In genomic region chrX:47556045-47556623, GRCh38 we compare ENCODE assay signal across 8 cellular contexts. TPM values are rescaled to one million over a fixed set of nuclear protein-coding genes. Genes with fewer than 3 reads are reported as not detected.
DNase-seq lines count a peak whose midpoint lies in the region; ATAC-seq, FAIRE-seq and TF ChIP-seq lines count a peak whose summit lies in the region.

No MANE protein-coding gene starts in this region.

- no peak for TF ChIP-seq CTCF in WI38 (IDR thresholded peaks at IDR 0.05; ENCODE audit: low read depth, low read length)

- peak overlapping the region; percentile 85 to 96 (median 93) for H3K4me3 Mint-ChIP-seq in immature natural killer cell

- H3K4me3 ChIP-seq in WI38 (ENCODE audit: low read depth, low read length), result peak overlapping the region; percentile 51

- peak overlapping the region; percentile 94 for H3K27ac ChIP-seq in caudate nucleus (ENCODE audit: low read depth, low read length)

- peak; percentile 75; the same call in 1 of the 2 replicates for TF ChIP-seq POLR2A in GM12892 (IDR thresholded peaks at IDR 0.05; ENCODE audit: low read depth, low read length)

- H3K4me1 Mint-ChIP-seq in immature natural killer cell, result peaks cover 18 to 25% of the 10 kb centered on the region in 2 donors

- DNase-seq in GM12892 (ENCODE audit: insufficient read length), result peak; percentile 52
- peak; percentile 77 for DNase-seq in NCI-H1694 treated with DMSO at 0.1 percent for 48 hours (lab: John Stamatoyannopoulos, UW)
- peak; percentile 37 to 96 (median 86) for DNase-seq in caudate nucleus (lab: John Stamatoyannopoulos, UW)
- peak; percentile 82 to 85 (median 85) for DNase-seq in immature natural killer cell
- peak; percentile 69 for DNase-seq in smooth muscle cell of the brain vasculature (ENCODE audit: low read depth, low spot score)
- DNase-seq in NCI-H187 treated with DMSO at 0.1 percent for 48 hours (lab: John Stamatoyannopoulos, UW), result no peak

- peaks cover 0 to 4% (median 0%) of the 10 kb centered on the region in 3 donors for H3K36me3 Mint-ChIP-seq in immature natural killer cell

- peak; percentile 80 for FAIRE-seq in GM12892 (lab: Jason Lieb, UNC)

- ATAC-seq in HG02763 (IDR thresholded peaks at IDR 0.05; ENCODE audit: unreplicated experiment), result peak; percentile 92

- H3K9me3 Mint-ChIP-seq in immature natural killer cell, result no peaks in the 10 kb centered on the region

- peaks cover 9 to 16% (median 9%) of the 10 kb centered on the region in 3 donors for H3K27me3 Mint-ChIP-seq in immature natural killer cell (ENCODE audit: low read depth in 3 of 3)

- peak overlapping the region; percentile 91 to 97 (median 96) for H3K27ac Mint-ChIP-seq in immature natural killer cell

RNA-seq across cellular contexts. Expression of gene ARAF, which starts 4.9 kb away (rescaled TPM):
- 23.3 TPM for polyA plus RNA-seq in GM12892 (2012; ENCODE audit: missing spikeins)
- 100 to 1,000 TPM in 1 of 3 donors, 10 to 100 TPM in 2; 53.5 to 122 (median 68.5) TPM for polyA plus RNA-seq in immature natural killer cell

RNA-seq across cellular contexts. Expression of gene TIMP1, which starts 26.1 kb away (rescaled TPM):
- polyA plus RNA-seq in GM12892 (2012; ENCODE audit: missing spikeins), result 61.8 TPM
- polyA plus RNA-seq in immature natural killer cell, result 100 to 1,000 TPM; 153 to 275 (median 237) TPM
